Comparison of ENCODE assay signal across 29 cellular contexts in the genomic region with DNA sequence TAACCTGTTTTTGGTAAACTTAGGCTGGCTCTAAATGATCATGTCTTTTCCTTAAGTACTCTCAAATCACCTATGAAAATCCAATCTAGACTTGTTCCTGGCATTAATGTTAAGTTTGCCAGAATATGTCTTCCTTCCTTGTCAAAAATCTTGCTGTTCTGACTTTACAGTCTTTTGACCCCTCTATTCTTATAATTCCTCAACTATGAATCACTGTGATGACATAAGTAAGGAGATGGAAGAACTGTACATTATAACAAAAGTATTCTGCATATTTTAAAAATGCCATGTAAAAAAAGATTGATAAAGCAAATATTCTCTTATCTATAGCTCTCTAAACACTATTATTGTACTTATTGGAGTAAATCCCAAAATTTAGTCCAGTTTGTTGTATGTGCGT. TPM values are rescaled to one million over a fixed set of nuclear protein-coding genes. Genes with fewer than 3 reads are reported as not detected.
A peak's percentile ranks its signal among the peaks of the same experiment; 100 is the strongest.
DNase-seq lines count a peak whose midpoint lies in the region; ATAC-seq, FAIRE-seq and TF ChIP-seq lines count a peak whose summit lies in the region.
"Had no signal": no experiment of that assay in that cellular context is flagged by ENCODE, and none has a peak within 500 bp of the region (broad histone marks: within the 10 kb centered on the region; RNA-seq: fewer than 3 reads in every experiment).

No MANE protein-coding gene starts in this region.

- FAIRE-seq in H54 (lab: Jason Lieb, UNC), result peak; percentile 82
- FAIRE-seq: endometrium, GM12892, GM19239, islet of Langerhans, small intestine had no signal

- peak overlapping the region; percentile 40 to 78 (median 76) for H3K27ac Mint-ChIP-seq in CD4-positive, CD25-positive, alpha-beta regulatory T cell
- H3K27ac Mint-ChIP-seq: activated CD8-positive, alpha-beta memory T cell treated with anti-CD3 and anti-CD28 coated beads, Interleukin-2, amount 10 ng/mL, durations not matched to agents 7 days and 5 days; activated naive CD8-positive, alpha-beta T cell treated with anti-CD3 and anti-CD28 coated beads for 36 hours; CD14-positive monocyte; nephron progenitor cell; stimulated activated memory B cell treated with anti-CD40 and anti-IgM and Interleukin-4, amounts not matched to agents 10 μg/mL and 1 μg/mL and 100 μg/mL, for 72 hours; T-helper 1 cell treated with Interleukin-12 subunit alpha and Interleukin-12 subunit beta and Interleukin-4 antibody, amounts not matched to agents 30 μg/mL and 1 μg/mL, for 36 hours had no signal

- no peak for ATAC-seq in CD4-positive, CD25-positive, alpha-beta regulatory T cell (ENCODE audit: low read depth in 2 of 2)
- ATAC-seq: activated CD8-positive, alpha-beta memory T cell treated with anti-CD3 and anti-CD28 coated beads, Interleukin-2, amount 10 ng/mL, durations not matched to agents 7 days and 5 days; stimulated activated memory B cell treated with anti-CD40 and anti-IgM and Interleukin-4, amounts not matched to agents 10 μg/mL and 1 μg/mL and 100 μg/mL, for 72 hours had no signal

- no peak for TF ChIP-seq POLR2A in H54 (IDR thresholded peaks at IDR 0.05; ENCODE audit: low read depth, low read length)

- no peaks in the 10 kb centered on the region for H3K36me3 ChIP-seq in CD4-positive, CD25-positive, alpha-beta regulatory T cell (ENCODE audit: control insufficient read depth, insufficient read depth, low read length)
- H3K36me3 ChIP-seq in adipocyte (ENCODE audit: control insufficient read depth, insufficient read depth, low read length, severe bottlenecking), result no peaks in the 10 kb centered on the region
- H3K36me3 ChIP-seq in WERI-Rb-1, result no peaks in the 10 kb centered on the region
- H3K36me3 ChIP-seq: brain microvascular endothelial cell, SJCRH30 had no signal

- H3K27me3 ChIP-seq in CD4-positive, CD25-positive, alpha-beta regulatory T cell (ENCODE audit: control insufficient read depth, insufficient read depth, low read length), result no peaks in the 10 kb centered on the region
- H3K27me3 ChIP-seq in adipocyte (replicated peaks; ENCODE audit: control insufficient read depth, insufficient read depth, low read length) (no peaks in the 10 kb centered on the region), WERI-Rb-1 (ENCODE audit: insufficient read depth, low read depth, severe bottlenecking) (no peaks in the 10 kb centered on the region)
- H3K27me3 ChIP-seq: brain microvascular endothelial cell, hepatocyte, SJCRH30 had no signal

- H3K27me3 Mint-ChIP-seq in CD4-positive, CD25-positive, alpha-beta regulatory T cell, result peaks cover 4% of the 10 kb centered on the region
- H3K27me3 Mint-ChIP-seq: activated CD8-positive, alpha-beta memory T cell treated with anti-CD3 and anti-CD28 coated beads, Interleukin-2, amount 10 ng/mL, durations not matched to agents 7 days and 5 days; activated naive CD8-positive, alpha-beta T cell treated with anti-CD3 and anti-CD28 coated beads for 36 hours; stimulated activated memory B cell treated with anti-CD40 and anti-IgM and Interleukin-4, amounts not matched to agents 10 μg/mL and 1 μg/mL and 100 μg/mL, for 72 hours had no signal

- no peaks in the 10 kb centered on the region for H3K9me3 ChIP-seq in CD4-positive, CD25-positive, alpha-beta regulatory T cell (ENCODE audit: control insufficient read depth in 2 of 2, low read length in 2 of 2)
- H3K9me3 ChIP-seq in adipocyte (ENCODE audit: control insufficient read depth, low read length) (no peaks in the 10 kb centered on the region), WERI-Rb-1 (ENCODE audit: severe bottlenecking) (no peaks in the 10 kb centered on the region)
- H3K9me3 ChIP-seq: SJCRH30 had no signal

- H3K4me3 Mint-ChIP-seq in CD4-positive, CD25-positive, alpha-beta regulatory T cell, result no peak overlapping the region
- H3K4me3 Mint-ChIP-seq: activated CD8-positive, alpha-beta memory T cell treated with anti-CD3 and anti-CD28 coated beads, Interleukin-2, amount 10 ng/mL, durations not matched to agents 7 days and 5 days; activated naive CD8-positive, alpha-beta T cell treated with anti-CD3 and anti-CD28 coated beads for 36 hours; CD14-positive monocyte; nephron progenitor cell; stimulated activated memory B cell treated with anti-CD40 and anti-IgM and Interleukin-4, amounts not matched to agents 10 μg/mL and 1 μg/mL and 100 μg/mL, for 72 hours; T-helper 1 cell treated with Interleukin-12 subunit alpha and Interleukin-12 subunit beta and Interleukin-4 antibody, amounts not matched to agents 30 μg/mL and 1 μg/mL, for 36 hours had no signal

- no peak overlapping the region for H3K4me3 ChIP-seq in CD4-positive, CD25-positive, alpha-beta regulatory T cell (ENCODE audit: low read depth, low read length)
- H3K4me3 ChIP-seq in adipocyte (ENCODE audit: low read length) (no peak overlapping the region), foreskin fibroblast (ENCODE audit: low read depth in 1 of 2, low read length in 2 of 2) (no peak overlapping the region), WERI-Rb-1 (ENCODE audit: low read depth, low read length) (no peak overlapping the region)
- H3K4me3 ChIP-seq: hepatocyte, SJCRH30 had no signal

- TF ChIP-seq CTCF in foreskin fibroblast (IDR thresholded peaks at IDR 0.05; ENCODE audit: low read depth, low read length) (no peak), WERI-Rb-1 (IDR thresholded peaks at IDR 0.05; ENCODE audit: low read depth, low read length) (no peak)

- no peak overlapping the region for H3K9ac ChIP-seq in adipocyte (ENCODE audit: low read length)

- H3K36me3 Mint-ChIP-seq in CD4-positive, CD25-positive, alpha-beta regulatory T cell, result peaks cover 14% of the 10 kb centered on the region
- H3K36me3 Mint-ChIP-seq: CD14-positive monocyte had no signal

- peaks cover 29% of the 10 kb centered on the region for H3K4me1 ChIP-seq in CD4-positive, CD25-positive, alpha-beta regulatory T cell (ENCODE audit: control insufficient read depth, insufficient read depth, low read length, poor library complexity, severe bottlenecking)
- peaks cover 11% of the 10 kb centered on the region for H3K4me1 ChIP-seq in adipocyte (ENCODE audit: control insufficient read depth, insufficient read depth, low read length)
- H3K4me1 ChIP-seq: SJCRH30 had no signal

- H3K9me3 Mint-ChIP-seq in CD4-positive, CD25-positive, alpha-beta regulatory T cell, result peaks cover 0 to 1% (median 0%) of the 10 kb centered on the region in 7 donors
- H3K9me3 Mint-ChIP-seq: activated naive CD8-positive, alpha-beta T cell treated with anti-CD3 and anti-CD28 coated beads for 36 hours; stimulated activated memory B cell treated with anti-CD40 and anti-IgM and Interleukin-4, amounts not matched to agents 10 μg/mL and 1 μg/mL and 100 μg/mL, for 72 hours; T-helper 1 cell treated with Interleukin-12 subunit alpha and Interleukin-12 subunit beta and Interleukin-4 antibody, amounts not matched to agents 30 μg/mL and 1 μg/mL, for 36 hours had no signal

- no peak for DNase-seq in CD4-positive, CD25-positive, alpha-beta regulatory T cell
- DNase-seq in H54 (ENCODE audit: insufficient read length, low spot score) (no peak), adipocyte (ENCODE audit: low read depth) (peak; percentile 30), foreskin fibroblast (peak; percentile 12 to 48), ureter (ENCODE audit: low spot score) (no peak), WERI-Rb-1 (no peak), cortex of kidney (lab: John Stamatoyannopoulos, UW) (no peak), occipital lobe (lab: John Stamatoyannopoulos, UW) (no peak)
- DNase-seq: activated CD4-positive, alpha-beta T cell treated with anti-CD3 and anti-CD28 coated beads for 48 hours; activated CD8-positive, alpha-beta memory T cell treated with anti-CD3 and anti-CD28 coated beads, Interleukin-2, amount 10 ng/mL, durations not matched to agents 7 days and 5 days; activated naive CD8-positive, alpha-beta T cell treated with anti-CD3 and anti-CD28 coated beads for 36 hours; DMS53; Kasumi-1; midbrain; NCI-H1048; NCI-H2029; NCI-H345; nephron progenitor cell; SJCRH30; small intestine had no signal

- H3K27ac ChIP-seq in CD4-positive, CD25-positive, alpha-beta regulatory T cell (ENCODE audit: insufficient read depth, low read length, poor library complexity, severe bottlenecking), result no peak overlapping the region
- no peak overlapping the region for H3K27ac ChIP-seq in WERI-Rb-1
- H3K27ac ChIP-seq: brain microvascular endothelial cell, hepatocyte, SJCRH30 had no signal

- peaks cover 8 to 32% (median 24%) of the 10 kb centered on the region in 4 donors for H3K4me1 Mint-ChIP-seq in CD4-positive, CD25-positive, alpha-beta regulatory T cell
- H3K4me1 Mint-ChIP-seq: nephron progenitor cell had no signal

RNA-seq across cellular contexts. Expression of gene BAZ1A, which starts 51.4 kb away (rescaled TPM):
- 55.1 TPM for total RNA-seq in CD4-positive, CD25-positive, alpha-beta regulatory T cell
- 10 to 100 TPM in 2 of 4 donors, 1 to 10 TPM in 2; 9.4 to 12.1 (median 10.1) TPM for polyA plus RNA-seq in CD4-positive, CD25-positive, alpha-beta regulatory T cell
- total RNA-seq in ureter (43.2 TPM), occipital lobe (27.3 TPM)

RNA-seq across cellular contexts. Expression of gene SRP54, which starts 56.2 kb away (rescaled TPM):
- total RNA-seq in CD4-positive, CD25-positive, alpha-beta regulatory T cell, result 44.0 TPM
- polyA plus RNA-seq in CD4-positive, CD25-positive, alpha-beta regulatory T cell, result 10 to 100 TPM; 32.9 to 46.1 (median 42.9) TPM
- total RNA-seq in ureter (59.2 TPM), occipital lobe (60.8 TPM)

Comparison
In these comparisons a context has a peak if more than half of its experiments do, and no peak if none do; other contexts are left out.
1. DNase-seq: peak in adipocyte (single experiment) and foreskin fibroblast (2 of 2); none in CD4-positive, CD25-positive, alpha-beta regulatory T cell (0 of 3), H54 (single experiment), ureter (single experiment), WERI-Rb-1 (single experiment), cortex of kidney (single experiment) and occipital lobe (single experiment).